ENCODE assay signal across 22 cellular contexts in the genomic region with DNA sequence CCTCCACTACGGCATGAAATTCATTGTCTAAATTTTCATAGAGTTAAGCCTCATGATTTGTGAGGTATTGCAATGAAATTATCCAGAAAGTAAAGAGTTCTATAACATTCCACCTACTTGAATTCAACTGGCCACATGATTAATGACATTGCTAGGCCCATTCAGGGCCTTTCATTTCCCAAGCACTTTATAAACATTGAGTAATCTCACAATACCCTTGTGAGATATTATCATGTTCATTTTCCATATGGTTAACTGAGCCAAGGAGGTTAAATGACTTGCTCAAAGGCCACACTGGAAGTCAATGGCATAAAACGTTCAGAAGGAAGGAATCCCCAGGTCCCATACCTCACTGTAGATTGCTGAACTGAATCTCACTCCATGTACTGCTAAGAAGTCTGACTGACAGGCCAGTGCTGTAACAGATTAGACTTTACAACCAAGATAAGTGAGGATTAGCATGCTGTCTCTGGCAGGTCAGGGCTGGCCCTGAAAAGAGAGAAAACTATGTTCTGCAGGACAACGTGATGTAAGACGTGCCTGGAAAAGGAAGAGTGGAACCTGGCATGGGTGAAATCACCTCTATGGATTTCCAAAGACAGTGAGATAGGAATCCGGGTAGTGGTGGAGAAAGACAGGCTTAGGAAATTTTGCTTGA.
"Had no signal": no experiment of that assay in that cellular context is flagged by ENCODE, and none has a peak within 500 bp of the region (broad histone marks: within the 10 kb centered on the region; RNA-seq: fewer than 3 reads in every experiment).

No MANE protein-coding gene starts in this region.

- H3K4me3 Mint-ChIP-seq: activated B cell treated with CpG ODN at 0.5 μM for 24 hours; activated CD8-positive, alpha-beta T cell treated with anti-CD3 and anti-CD28 coated beads for 36 hours; activated naive CD4-positive, alpha-beta T cell treated with anti-CD3 and anti-CD28 coated beads for 36 hours; activated T-cell treated with anti-CD3 and anti-CD28 coated beads, Interleukin-2, amount 50 U/mL, for 24 hours; central memory CD8-positive, alpha-beta T cell; nephron; T-helper 2 cell treated with Interferon-gamma antibody and Interleukin-4, amounts not matched to agents 5 μg/mL and 100 μg/mL, for 36 hours had no signal

- H3K9me3 ChIP-seq: esophagus squamous epithelium, tibial nerve had no signal

- H3K27ac ChIP-seq: brain microvascular endothelial cell, esophagus squamous epithelium, tibial nerve had no signal

- H3K27me3 Mint-ChIP-seq: activated B cell treated with CpG ODN at 0.5 μM for 24 hours had no signal

- H3K4me1 Mint-ChIP-seq: activated B cell treated with CpG ODN at 0.5 μM for 24 hours; central memory CD8-positive, alpha-beta T cell; nephron had no signal

- H3K9me3 Mint-ChIP-seq: activated CD8-positive, alpha-beta T cell treated with anti-CD3 and anti-CD28 coated beads for 36 hours; activated naive CD4-positive, alpha-beta T cell treated with anti-CD3 and anti-CD28 coated beads for 36 hours; central memory CD8-positive, alpha-beta T cell; T-helper 2 cell treated with Interferon-gamma antibody and Interleukin-4, amounts not matched to agents 5 μg/mL and 100 μg/mL, for 36 hours had no signal

- H3K27me3 ChIP-seq: tibial nerve had no signal

- DNase-seq: activated B cell treated with CpG ODN at 0.5 μM for 24 hours; activated CD4-positive, alpha-beta T cell treated with anti-CD3 and anti-CD28 coated beads for 48 hours; activated CD8-positive, alpha-beta T cell treated with anti-CD3 and anti-CD28 coated beads for 36 hours; activated naive CD4-positive, alpha-beta T cell treated with anti-CD3 and anti-CD28 coated beads for 36 hours; activated T-cell treated with anti-CD3 and anti-CD28 coated beads, Interleukin-2, amount 50 U/mL, for 24 hours; anterior cingulate cortex; brain microvascular endothelial cell; effector CD4-positive, alpha-beta T cell; esophagus squamous epithelium; hippocampal formation; midbrain; nucleus accumbens; posterior cingulate gyrus; stimulated activated CD4-positive, alpha-beta T cell treated with anti-CD3 and anti-CD28 coated beads, Interleukin-12 subunit alpha, Interleukin-12 subunit beta, amount 100 ng/mL, for 4 hours; stimulated activated CD4-positive, alpha-beta T cell treated with anti-CD3 and anti-CD28 coated beads, Interleukin-1b, Interleukin-23, amount 100 ng/mL, for 48 hours; stimulated activated CD8-positive, alpha-beta memory T cell treated with anti-CD3 and anti-CD28 coated beads, Interleukin-4, amount 100 ng/mL, for 48 hours; stimulated activated naive CD4-positive, alpha-beta T cell had no signal

- H3K27ac Mint-ChIP-seq: activated B cell treated with CpG ODN at 0.5 μM for 24 hours; activated CD8-positive, alpha-beta T cell treated with anti-CD3 and anti-CD28 coated beads for 36 hours; activated naive CD4-positive, alpha-beta T cell treated with anti-CD3 and anti-CD28 coated beads for 36 hours; activated T-cell treated with anti-CD3 and anti-CD28 coated beads, Interleukin-2, amount 50 U/mL, for 24 hours; nephron; T-helper 2 cell treated with Interferon-gamma antibody and Interleukin-4, amounts not matched to agents 5 μg/mL and 100 μg/mL, for 36 hours had no signal

- H3K4me3 ChIP-seq: esophagus squamous epithelium, lung, tibial nerve had no signal

- H3K36me3 ChIP-seq: brain microvascular endothelial cell, esophagus squamous epithelium, tibial nerve had no signal
